ENCODE assay signal across 16 cellular contexts in the genomic region with DNA sequence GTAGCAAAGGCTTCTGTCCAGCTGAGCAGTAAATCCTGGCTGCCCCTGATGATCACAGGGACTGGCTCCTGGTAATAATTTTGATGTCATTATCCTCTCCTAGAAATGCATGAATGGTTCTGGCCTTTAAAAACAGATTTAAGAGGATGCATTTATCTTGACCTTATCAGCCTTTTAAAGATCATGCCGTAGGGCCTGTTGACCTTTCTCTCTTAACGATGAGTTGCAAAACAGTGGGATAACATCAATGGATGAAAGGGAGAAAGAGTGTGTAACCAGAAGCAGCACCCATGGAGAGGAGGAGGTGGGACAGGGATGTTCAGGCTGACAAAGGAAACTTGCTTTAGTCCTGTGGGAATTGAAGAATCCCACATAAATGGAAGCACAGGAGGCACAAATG.
DNase-seq lines count a peak whose midpoint lies in the region; ATAC-seq and TF ChIP-seq lines count a peak whose summit lies in the region.
"Had no signal": no experiment of that assay in that cellular context is flagged by ENCODE, and none has a peak within 500 bp of the region (broad histone marks: within the 10 kb centered on the region; RNA-seq: fewer than 3 reads in every experiment).

No MANE protein-coding gene starts in this region.

- H3K9me3 ChIP-seq in mesenchymal stem cell (ENCODE audit: control insufficient read depth, low read length) (no peaks in the 10 kb centered on the region), tibial nerve (no peaks in the 10 kb centered on the region), lower lobe of right lung (no peaks in the 10 kb centered on the region)
- H3K9me3 ChIP-seq: BLaER1, Caco-2, HAP-1 had no signal

- TF ChIP-seq CTCF in tibial nerve (IDR thresholded peaks at IDR 0.05) (no peak), lower lobe of right lung (IDR thresholded peaks at IDR 0.05) (no peak)

- H4K8ac ChIP-seq in mesenchymal stem cell (ENCODE audit: low read length): no peak overlapping the region

- H3K4me2 ChIP-seq in mesenchymal stem cell (ENCODE audit: low read length, poor library complexity, severe bottlenecking): peak overlapping the region; percentile 16
- H3K4me2 ChIP-seq: BLaER1 had no signal

- no peak overlapping the region for H2BK12ac ChIP-seq in mesenchymal stem cell (ENCODE audit: low read length in 2 of 2)

- H3K4me1 ChIP-seq in mesenchymal stem cell (ENCODE audit: control insufficient read depth, insufficient read depth, low read depth, low read length): peaks cover 2% of the 10 kb centered on the region
- H3K4me1 ChIP-seq in tibial nerve: no peaks in the 10 kb centered on the region
- no peaks in the 10 kb centered on the region for H3K4me1 ChIP-seq in lower lobe of right lung
- H3K4me1 ChIP-seq: BLaER1, HAP-1 had no signal

- intact Hi-C loops in lower lobe of right lung (cut with DNase I): no loop called here

- no peak overlapping the region for H3K27ac ChIP-seq in mesenchymal stem cell (ENCODE audit: low read length, poor library complexity, severe bottlenecking)
- no peak overlapping the region for H3K27ac ChIP-seq in tibial nerve
- H3K27ac ChIP-seq in lower lobe of right lung: no peak overlapping the region
- H3K27ac ChIP-seq: BLaER1, C4-2B had no signal

- H3K14ac ChIP-seq in mesenchymal stem cell (ENCODE audit: low read length in 2 of 2): no peak overlapping the region

- no peaks in the 10 kb centered on the region for H3K79me1 ChIP-seq in mesenchymal stem cell (replicated peaks; ENCODE audit: low read length, poor library complexity, severe bottlenecking)

- TF ChIP-seq EP300 in tibial nerve (IDR thresholded peaks at IDR 0.05): no peak

- H3K4me3 ChIP-seq in mesenchymal stem cell (ENCODE audit: insufficient read depth in 1 of 2, low read depth in 1 of 2, low read length in 2 of 2): no peak overlapping the region
- no peak overlapping the region for H3K4me3 ChIP-seq in tibial nerve
- H3K4me3 ChIP-seq in lower lobe of right lung: no peak overlapping the region
- H3K4me3 ChIP-seq: BLaER1, HAP-1 had no signal

- H4K91ac ChIP-seq in mesenchymal stem cell (ENCODE audit: low read length): no peak overlapping the region

- H2AFZ ChIP-seq in mesenchymal stem cell (ENCODE audit: low read depth, low read length): no peak overlapping the region

- H2BK120ac ChIP-seq in mesenchymal stem cell (ENCODE audit: low read depth, low read length): no peak overlapping the region

- H2AK5ac ChIP-seq in mesenchymal stem cell (ENCODE audit: low read length, severe bottlenecking): no peak overlapping the region

- no peaks in the 10 kb centered on the region for H3K36me3 ChIP-seq in mesenchymal stem cell (ENCODE audit: control insufficient read depth in 1 of 2, insufficient read depth in 2 of 2, low read depth in 1 of 2, low read length in 2 of 2)
- H3K36me3 ChIP-seq in tibial nerve: no peaks in the 10 kb centered on the region
- no peaks in the 10 kb centered on the region for H3K36me3 ChIP-seq in lower lobe of right lung
- H3K36me3 ChIP-seq: BLaER1, HAP-1 had no signal

- peak; percentile 26 for DNase-seq in NCI-H2227 (lab: John Stamatoyannopoulos, UW; ENCODE audit: unreplicated experiment)
- DNase-seq in SK-N-DZ (ENCODE audit: low spot score): peak; percentile 37
- DNase-seq in mesenchymal stem cell: no peak
- DNase-seq in tibial nerve (ENCODE audit: low spot score in 2 of 2): no peak
- no peak for DNase-seq in lower lobe of right lung
- no peak for DNase-seq in occipital lobe (lab: John Stamatoyannopoulos, UW)
- DNase-seq: Caco-2; CD4-positive, CD25-positive, alpha-beta regulatory T cell; CD8-positive, alpha-beta T cell; DMS153; DND-41; GOT3; HFFc6 had no signal

- H3K23ac ChIP-seq in mesenchymal stem cell (ENCODE audit: low read length in 2 of 2): no peak overlapping the region

- H2BK5ac ChIP-seq in mesenchymal stem cell (ENCODE audit: low read depth, low read length, poor library complexity, severe bottlenecking): no peak overlapping the region

- H3K27me3 ChIP-seq in mesenchymal stem cell (ENCODE audit: control insufficient read depth in 1 of 2, insufficient read depth in 1 of 2, low read length in 2 of 2) (no peaks in the 10 kb centered on the region), tibial nerve (no peaks in the 10 kb centered on the region), lower lobe of right lung (ENCODE audit: low read depth) (no peaks in the 10 kb centered on the region)
- H3K27me3 ChIP-seq: BLaER1 had no signal

- no peak for TF ChIP-seq POLR2A in tibial nerve (IDR thresholded peaks at IDR 0.05)

- no peak overlapping the region for H3K18ac ChIP-seq in mesenchymal stem cell (ENCODE audit: low read depth in 1 of 2, low read length in 2 of 2)

- no peak overlapping the region for H3K9ac ChIP-seq in mesenchymal stem cell (ENCODE audit: low read length)
- H3K9ac ChIP-seq: BLaER1 had no signal

- 57% methylated on average over 2 of the region's 2 CpGs for WGBS in mesenchymal stem cell
- WGBS in tibial nerve, 2 donors: 48 to 50% methylated on average over 2 of the region's 2 CpGs

- ATAC-seq in lower lobe of right lung: no peak
- ATAC-seq: CD8-positive, alpha-beta T cell had no signal

- H3K4ac ChIP-seq in mesenchymal stem cell (ENCODE audit: low read depth in 1 of 2, low read length in 2 of 2): no peak overlapping the region

- H2BK15ac ChIP-seq in mesenchymal stem cell (ENCODE audit: low read depth, poor library complexity, severe bottlenecking): no peak overlapping the region

Comparison
In these comparisons a context has a peak if more than half of its experiments do, and no peak if none do; other contexts are left out.
1. DNase-seq: peak in NCI-H2227 (single experiment) and SK-N-DZ (single experiment); none in mesenchymal stem cell (single experiment), tibial nerve (0 of 2), lower lobe of right lung (single experiment) and occipital lobe (single experiment).